In the genomic region with DNA sequence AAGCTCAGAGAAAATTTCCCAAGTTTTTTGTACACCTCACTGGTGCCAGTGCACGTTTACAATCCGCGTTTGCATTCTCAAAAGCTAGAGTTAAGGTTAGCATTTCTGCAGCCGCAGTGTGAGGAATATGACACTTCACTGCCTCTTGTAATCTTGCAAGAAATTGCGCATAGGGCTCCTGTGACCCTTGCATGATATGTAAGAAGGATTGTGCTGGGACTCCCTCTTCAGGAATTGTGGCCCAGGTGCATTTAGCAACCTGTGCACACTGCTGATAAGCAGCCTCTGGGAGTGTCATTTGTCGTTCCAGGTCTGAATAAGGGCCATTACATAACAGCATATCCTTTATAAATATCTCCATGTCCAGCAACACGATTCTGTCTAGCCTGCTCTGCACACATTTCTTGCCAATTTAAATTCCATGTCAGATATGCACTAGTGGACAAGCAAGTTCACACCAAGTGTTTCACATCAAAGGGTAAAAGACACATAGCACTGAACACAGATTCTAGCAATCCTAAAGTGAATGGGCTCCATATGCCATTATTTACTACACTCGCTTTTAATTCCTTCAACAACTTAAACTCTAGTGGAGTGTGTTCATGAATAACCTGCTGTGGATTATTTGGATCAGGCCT, we compare ENCODE assay signal across 8 cellular contexts.
A peak's percentile ranks its signal among the peaks of the same experiment; 100 is the strongest.
DNase-seq lines count a peak whose midpoint lies in the region; ATAC-seq and TF ChIP-seq lines count a peak whose summit lies in the region.

No MANE protein-coding gene starts in this region.

- H2AFZ ChIP-seq in smooth muscle cell (ENCODE audit: low read depth) = no peak overlapping the region

- H3K79me2 ChIP-seq in smooth muscle cell (ENCODE audit: low read depth) = no peaks in the 10 kb centered on the region

- H3K27me3 ChIP-seq in smooth muscle cell (ENCODE audit: low read depth) = no peaks in the 10 kb centered on the region

- no peaks in the 10 kb centered on the region for H3K9me3 ChIP-seq in smooth muscle cell (replicated peaks; ENCODE audit: low read depth)

- no peaks in the 10 kb centered on the region for H3F3A ChIP-seq in smooth muscle cell (ENCODE audit: low read depth)

- TF ChIP-seq CTCF in choroid plexus epithelial cell (conservative IDR thresholded peaks at IDR 0.05; ENCODE audit: low read depth, low read length) (peak; percentile 29), smooth muscle cell (IDR thresholded peaks at IDR 0.05; ENCODE audit: borderline replicate concordance, insufficient read depth, poor library complexity, severe bottlenecking) (peak; percentile 25)

- H3K36me3 Mint-ChIP-seq in activated CD4-positive, alpha-beta T cell treated with anti-CD3 and anti-CD28 coated beads, Interleukin-2, amount 10 ng/mL, durations not matched to agents 7 days and 5 days (ENCODE audit: low read depth) = no peaks in the 10 kb centered on the region

- H3K27ac Mint-ChIP-seq in activated CD4-positive, alpha-beta T cell treated with anti-CD3 and anti-CD28 coated beads, Interleukin-2, amount 10 ng/mL, durations not matched to agents 7 days and 5 days = no peak overlapping the region

- ATAC-seq in HG02588 (IDR thresholded peaks at IDR 0.05; ENCODE audit: unreplicated experiment) (no peak), GM18873 (IDR thresholded peaks at IDR 0.05; ENCODE audit: low FRiP score, unreplicated experiment) (no peak), GM18519 (IDR thresholded peaks at IDR 0.05; ENCODE audit: low FRiP score, unreplicated experiment) (no peak)

- POLR2A ChIA-PET in activated CD4-positive, alpha-beta T cell treated with anti-CD3 and anti-CD28 coated beads, Interleukin-2, amount 10 ng/mL, durations not matched to agents 7 days and 5 days (lab: Charles Lee) = no interaction called here

- CTCF ChIA-PET in activated CD4-positive, alpha-beta T cell treated with anti-CD3 and anti-CD28 coated beads, Interleukin-2, amount 10 ng/mL, durations not matched to agents 7 days and 5 days (lab: Charles Lee) = interaction anchor here (1.4 kb wide), 1 partner anchor 155 kb away, joined by 3 read pairs; no protein-coding TSS in a partner anchor

- H3K4me3 ChIP-seq in choroid plexus epithelial cell (ENCODE audit: low read depth, low read length) (no peak overlapping the region), smooth muscle cell (no peak overlapping the region)

- no peak overlapping the region for H3K4me3 Mint-ChIP-seq in activated CD4-positive, alpha-beta T cell treated with anti-CD3 and anti-CD28 coated beads, Interleukin-2, amount 10 ng/mL, durations not matched to agents 7 days and 5 days

- H3K4me1 Mint-ChIP-seq in activated CD4-positive, alpha-beta T cell treated with anti-CD3 and anti-CD28 coated beads, Interleukin-2, amount 10 ng/mL, durations not matched to agents 7 days and 5 days = no peaks in the 10 kb centered on the region

- H3K27me3 Mint-ChIP-seq in activated CD4-positive, alpha-beta T cell treated with anti-CD3 and anti-CD28 coated beads, Interleukin-2, amount 10 ng/mL, durations not matched to agents 7 days and 5 days = no peaks in the 10 kb centered on the region

- DNase-seq in activated CD4-positive, alpha-beta T cell treated with anti-CD3 and anti-CD28 coated beads, Interleukin-2, amount 10 ng/mL, durations not matched to agents 7 days and 5 days = peak; percentile 23
- no peak for DNase-seq in activated CD4-positive, alpha-beta T cell treated with anti-CD3 and anti-CD28 coated beads for 4 hours
- peak; percentile 52 for DNase-seq in NCI-H1436 treated with DMSO at 0.1 percent for 48 hours (lab: John Stamatoyannopoulos, UW)
- peak; percentile 46 for DNase-seq in choroid plexus epithelial cell (ENCODE audit: low read depth)
- no peak for DNase-seq in smooth muscle cell (lab: John Stamatoyannopoulos, UW; ENCODE audit: unreplicated experiment)

- H3K4me1 ChIP-seq in smooth muscle cell (ENCODE audit: low read depth) = no peaks in the 10 kb centered on the region

- no peaks in the 10 kb centered on the region for H3K36me3 ChIP-seq in smooth muscle cell (ENCODE audit: low read depth)

- no peaks in the 10 kb centered on the region for H4K20me1 ChIP-seq in smooth muscle cell (ENCODE audit: low read depth)

- no peaks in the 10 kb centered on the region for H3K9me3 Mint-ChIP-seq in activated CD4-positive, alpha-beta T cell treated with anti-CD3 and anti-CD28 coated beads, Interleukin-2, amount 10 ng/mL, durations not matched to agents 7 days and 5 days

- no peak overlapping the region for H3K9ac ChIP-seq in smooth muscle cell (ENCODE audit: low read depth)

- H3K27ac ChIP-seq in smooth muscle cell (ENCODE audit: low read depth) = no peak overlapping the region

- 82% methylated on average over 8 of the region's 8 CpGs for WGBS in smooth muscle cell (ENCODE audit: low lambda C conversion rate)

- H3K4me2 ChIP-seq in smooth muscle cell = no peak overlapping the region

Comparison
In these comparisons a context has a peak if more than half of its experiments do, and no peak if none do; other contexts are left out.
1. DNase-seq: peak in activated CD4-positive, alpha-beta T cell treated with anti-CD3 and anti-CD28 coated beads, Interleukin-2, amount 10 ng/mL, durations not matched to agents 7 days and 5 days (single experiment), NCI-H1436 treated with DMSO at 0.1 percent for 48 hours (single experiment) and choroid plexus epithelial cell (single experiment); none in activated CD4-positive, alpha-beta T cell treated with anti-CD3 and anti-CD28 coated beads for 4 hours (0 of 2) and smooth muscle cell (single experiment).